Comparison of ENCODE assay signal across 4 cellular contexts in the genomic region with DNA sequence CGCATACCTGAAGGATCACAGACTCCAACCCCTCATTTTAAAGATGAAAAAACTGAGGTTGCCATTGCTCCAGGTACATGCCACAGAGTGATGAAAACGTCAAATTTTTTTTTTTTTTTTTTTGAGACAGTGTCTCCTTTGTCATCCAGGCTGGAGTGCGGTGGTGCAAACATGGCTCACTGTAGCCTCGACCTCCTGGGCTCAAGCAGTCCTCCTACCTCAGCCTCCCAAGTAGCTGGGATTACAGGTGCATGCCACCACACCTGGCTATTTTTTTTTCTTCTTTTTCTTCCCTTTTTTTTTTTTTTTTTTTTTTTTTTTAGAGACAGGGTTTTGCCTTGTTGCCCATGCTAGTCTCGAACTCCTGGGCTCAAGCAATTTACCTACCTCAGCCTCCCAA. TPM values are rescaled to one million over a fixed set of nuclear protein-coding genes. Genes with fewer than 3 reads are reported as not detected.
"Had no signal": no experiment of that assay in that cellular context is flagged by ENCODE, and none has a peak within 500 bp of the region (broad histone marks: within the 10 kb centered on the region; RNA-seq: fewer than 3 reads in every experiment).

No MANE protein-coding gene starts in this region.

RNA-seq across cellular contexts. Expression of gene TMEFF1, which starts 32.5 kb away (rescaled TPM):
- total RNA-seq: left ventricle myocardium inferior, lower leg skin had no signal
- polyA plus RNA-seq: naive thymus-derived CD8-positive, alpha-beta T cell; pancreas had no signal
